Comparison of ENCODE assay signal across 8 cellular contexts in genomic region chr11:10293423-10294288, GRCh38. TPM values are rescaled to one million over a fixed set of nuclear protein-coding genes. Genes with fewer than 3 reads are reported as not detected.
A peak's percentile ranks its signal among the peaks of the same experiment; 100 is the strongest.
DNase-seq lines count a peak whose midpoint lies in the region; ATAC-seq and TF ChIP-seq lines count a peak whose summit lies in the region.

SBF2 (minus strand) TSS chr11:10294219; CDS start chr11:10294069, 150 bp downstream.

- TF ChIP-seq CTCF in GM12864 (IDR thresholded peaks at IDR 0.05; ENCODE audit: low read depth, low read length, missing control alignments): no peak
- no peak for TF ChIP-seq CTCF in lung (IDR thresholded peaks at IDR 0.05; ENCODE audit: control extremely low read depth, extremely low read depth)

- DNase-seq in GM12864 (ENCODE audit: low read depth) (no peak), NCI-H69 (lab: John Stamatoyannopoulos, UW) (peak; percentile 91), lung (ENCODE audit: low spot score) (peak; percentile 69), GF-D8 (lab: John Stamatoyannopoulos, UW) (no peak)
- DNase-seq in activated CD8-positive, alpha-beta memory T cell treated with anti-CD3 and anti-CD28 coated beads for 4 hours (ENCODE audit: low read depth in 2 of 2): peak; percentile 53 to 62
- peak; percentile 64 to 74 (median 65) for DNase-seq in effector memory CD4-positive, alpha-beta T cell
- peak; percentile 69 to 71 for DNase-seq in stimulated activated CD4-positive, alpha-beta T cell treated with anti-CD3 and anti-CD28 coated beads, Interleukin-4, amount 100 ng/mL, for 48 hours (ENCODE audit: low read depth in 2 of 2)

- H3K4me3 ChIP-seq in GM12864 (ENCODE audit: low read depth, low read length) (peak within 1 kb of the TSS; percentile 80), lung (peak within 1 kb of the TSS; percentile 79)
- H3K4me3 ChIP-seq in effector memory CD4-positive, alpha-beta T cell (ENCODE audit: insufficient read depth, low read depth, low read length, poor library complexity, severe bottlenecking): peak within 1 kb of the TSS; percentile 80

- peak; percentile 36 for ATAC-seq in HG02884 (IDR thresholded peaks at IDR 0.05; ENCODE audit: unreplicated experiment)
- peak; percentile 85 for ATAC-seq in lung (ENCODE audit: insufficient read depth, low FRiP score)

- H3K9me3 ChIP-seq in effector memory CD4-positive, alpha-beta T cell (ENCODE audit: control insufficient read depth, low read length): no peaks in the 10 kb centered on the region
- H3K9me3 ChIP-seq in lung (ENCODE audit: control insufficient read depth in 2 of 2, insufficient read depth in 1 of 2, low read length in 1 of 2): no peaks in the 10 kb centered on the region

- H3K4me1 ChIP-seq in effector memory CD4-positive, alpha-beta T cell (ENCODE audit: control insufficient read depth, insufficient read depth, low read length, poor library complexity, severe bottlenecking): peaks cover 12% of the 10 kb centered on the region
- peaks cover 10% of the 10 kb centered on the region in 2 donors for H3K4me1 ChIP-seq in lung (ENCODE audit: control insufficient read depth in 2 of 2, insufficient read depth in 2 of 2, low read length in 2 of 2)

- no peak within 1 kb of the TSS for H3K27ac ChIP-seq in effector memory CD4-positive, alpha-beta T cell (ENCODE audit: insufficient read depth, low read length, poor library complexity, severe bottlenecking)
- H3K27ac ChIP-seq in lung (ENCODE audit: low read depth in 1 of 2, low read length in 1 of 2): peak within 1 kb of the TSS; percentile 95 to 100

- no peaks in the 10 kb centered on the region for H3K27me3 ChIP-seq in effector memory CD4-positive, alpha-beta T cell (replicated peaks; ENCODE audit: control insufficient read depth, insufficient read depth, low read length, poor library complexity, severe bottlenecking)
- H3K27me3 ChIP-seq in lung (ENCODE audit: control insufficient read depth, insufficient read depth): no peaks in the 10 kb centered on the region

- 1% methylated on average over 70 to 81 of the region's 81 CpGs for WGBS in lung, 2 donors

- H3K36me3 ChIP-seq in effector memory CD4-positive, alpha-beta T cell (ENCODE audit: control insufficient read depth, insufficient read depth, low read length): no peaks in the 10 kb centered on the region
- no peaks in the 10 kb centered on the region for H3K36me3 ChIP-seq in lung (ENCODE audit: control insufficient read depth in 2 of 2, insufficient read depth in 2 of 2, low read length in 2 of 2)

RNA-seq across cellular contexts. Expression of gene SBF2, which starts in this region (rescaled TPM):
- total RNA-seq in lung: 100 to 1,000 TPM in 1 of 2 donors, 10 to 100 TPM in 1; 32.3 to 104 TPM
- polyA plus RNA-seq in lung: 10 to 100 TPM in 1 of 2 donors, 1 to 10 TPM in 1; 4.4 to 17.4 TPM

Comparison
In these comparisons a context has a peak if more than half of its experiments do, and no peak if none do; other contexts are left out.
1. DNase-seq: peak in NCI-H69 (single experiment), activated CD8-positive, alpha-beta memory T cell treated with anti-CD3 and anti-CD28 coated beads for 4 hours (2 of 2), effector memory CD4-positive, alpha-beta T cell (3 of 3), lung (single experiment) and stimulated activated CD4-positive, alpha-beta T cell treated with anti-CD3 and anti-CD28 coated beads, Interleukin-4, amount 100 ng/mL, for 48 hours (2 of 2); none in GM12864 (single experiment) and GF-D8 (single experiment).
2. Peak in every context shown above with its lines, with median percentiles within 50 percentile points of each other: H3K4me3 ChIP-seq.